Comparison of ENCODE assay signal across 22 cellular contexts in the genomic region with DNA sequence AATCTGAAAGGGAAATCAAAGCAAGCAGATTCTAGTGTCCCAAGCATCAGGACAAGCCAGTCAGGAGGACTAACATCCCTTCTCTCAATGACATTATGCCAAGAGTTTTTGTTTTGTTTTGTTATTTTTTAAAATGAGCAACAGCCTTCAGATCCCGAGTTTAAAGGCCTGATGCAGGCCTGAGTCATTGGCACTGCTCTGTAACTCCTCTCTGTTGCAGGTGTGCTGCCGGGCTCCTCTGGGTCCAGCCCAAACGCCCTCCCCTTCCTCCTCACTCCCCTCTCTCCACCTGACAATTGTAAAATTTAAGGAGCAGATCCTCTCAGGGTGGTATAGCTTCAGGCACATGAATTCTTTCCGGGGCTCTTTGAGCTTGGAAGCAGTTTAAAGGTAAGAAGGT.
"Had no signal": no experiment of that assay in that cellular context is flagged by ENCODE, and none has a peak within 500 bp of the region (broad histone marks: within the 10 kb centered on the region; RNA-seq: fewer than 3 reads in every experiment).

No MANE protein-coding gene starts in this region.

- H3K27me3 Mint-ChIP-seq: dendritic cell treated with granulocyte-macrophage colony-stimulating factor and Interleukin-4, amounts not matched to agents 40 ng/mL and 50 ng/mL, for 4 days; memory B cell; stimulated activated memory B cell treated with anti-CD40 and anti-IgM and Interleukin-4, amounts not matched to agents 10 μg/mL and 1 μg/mL and 100 μg/mL, for 72 hours had no signal

- H3K4me1 ChIP-seq: esophagus squamous epithelium, lower lobe of right lung, pancreas, testis, tibial artery had no signal

- H3K27ac Mint-ChIP-seq: dendritic cell treated with granulocyte-macrophage colony-stimulating factor and Interleukin-4, amounts not matched to agents 40 ng/mL and 50 ng/mL, for 4 days; endodermal cell; memory B cell; natural killer cell; stimulated activated memory B cell treated with anti-CD40 and anti-IgM and Interleukin-4, amounts not matched to agents 10 μg/mL and 1 μg/mL and 100 μg/mL, for 72 hours; type B pancreatic cell had no signal

- H3K4me3 Mint-ChIP-seq: dendritic cell treated with granulocyte-macrophage colony-stimulating factor and Interleukin-4, amounts not matched to agents 40 ng/mL and 50 ng/mL, for 4 days; endodermal cell; memory B cell; natural killer cell; stimulated activated memory B cell treated with anti-CD40 and anti-IgM and Interleukin-4, amounts not matched to agents 10 μg/mL and 1 μg/mL and 100 μg/mL, for 72 hours; type B pancreatic cell had no signal

- DNase-seq: effector CD8-positive, alpha-beta T cell; endodermal cell; esophagus squamous epithelium; left ventricle myocardium superior; lower lobe of right lung; natural killer cell; pancreas; right lobe of liver; stimulated activated CD4-positive, alpha-beta T cell treated with anti-CD3 and anti-CD28 coated beads, Interleukin-4, amount 100 ng/mL, for 4 hours; stimulated activated naive CD8-positive, alpha-beta T cell treated with anti-CD3 and anti-CD28 coated beads, Interleukin-15, Interleukin-2, amounts not matched to agents 100 U/mL and 50 U/mL, for 24 hours; substantia nigra; testis; tibial artery had no signal

- H3K27ac ChIP-seq: esophagus squamous epithelium, lower lobe of right lung, neutrophil, pancreas, right lobe of liver, testis, tibial artery had no signal

- H3K9me3 Mint-ChIP-seq: dendritic cell treated with granulocyte-macrophage colony-stimulating factor and Interleukin-4, amounts not matched to agents 40 ng/mL and 50 ng/mL, for 4 days; endodermal cell; stimulated activated memory B cell treated with anti-CD40 and anti-IgM and Interleukin-4, amounts not matched to agents 10 μg/mL and 1 μg/mL and 100 μg/mL, for 72 hours; type B pancreatic cell had no signal

- FAIRE-seq: colon, frontal cortex, keratinocyte, pancreas had no signal

- H3K9me3 ChIP-seq: esophagus squamous epithelium, lower lobe of right lung, neutrophil, pancreas, right lobe of liver, testis, tibial artery had no signal

- H3K4me2 ChIP-seq: smooth muscle cell had no signal

- H3K4me1 Mint-ChIP-seq: memory B cell; natural killer cell; stimulated activated memory B cell treated with anti-CD40 and anti-IgM and Interleukin-4, amounts not matched to agents 10 μg/mL and 1 μg/mL and 100 μg/mL, for 72 hours had no signal

- H3K4me3 ChIP-seq: esophagus squamous epithelium, lower lobe of right lung, pancreas, right lobe of liver, smooth muscle cell, testis, tibial artery had no signal

- H3K27me3 ChIP-seq: esophagus squamous epithelium, neutrophil, pancreas, right lobe of liver, testis, tibial artery had no signal

- ATAC-seq: left ventricle myocardium superior; lower lobe of right lung; natural killer cell; pancreas; right lobe of liver; stimulated activated memory B cell treated with anti-CD40 and anti-IgM and Interleukin-4, amounts not matched to agents 10 μg/mL and 1 μg/mL and 100 μg/mL, for 72 hours; stimulated activated naive CD8-positive, alpha-beta T cell treated with anti-CD3 and anti-CD28 coated beads, Interleukin-15, Interleukin-2, amounts not matched to agents 100 U/mL and 50 U/mL, for 24 hours had no signal

- H3K36me3 Mint-ChIP-seq: memory B cell; natural killer cell; stimulated activated memory B cell treated with anti-CD40 and anti-IgM and Interleukin-4, amounts not matched to agents 10 μg/mL and 1 μg/mL and 100 μg/mL, for 72 hours; type B pancreatic cell had no signal

- H3K36me3 ChIP-seq: esophagus squamous epithelium, lower lobe of right lung, neutrophil, pancreas, right lobe of liver, tibial artery had no signal
